In the genomic region with DNA sequence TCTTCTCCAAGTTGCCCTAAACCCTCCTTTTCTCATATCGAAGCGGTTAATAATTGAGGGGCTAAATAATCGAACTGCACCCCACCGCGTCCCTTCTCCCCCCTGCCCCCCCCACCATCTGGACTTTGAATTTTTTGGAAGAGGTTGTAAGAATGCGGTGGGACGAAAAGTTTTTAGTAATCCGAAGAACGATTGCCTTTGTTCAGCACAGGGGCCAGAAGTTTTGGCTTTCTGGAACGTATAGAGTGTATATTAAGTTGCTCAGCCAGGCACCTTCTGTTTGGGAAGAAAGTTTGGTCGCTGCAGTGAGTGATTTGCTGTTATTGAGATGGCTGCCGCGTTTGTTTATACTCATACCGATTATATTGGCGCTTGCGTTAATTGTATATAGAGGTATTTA, we compare ENCODE assay signal across 1 cellular context.
TF ChIP-seq lines count a peak whose summit lies in the region.

No MANE protein-coding gene starts in this region.

TF ChIP-seq in HepG2, 621 proteins besides CTCF, POLR2A, EP300 and RAD21:
- TF ChIP-seq HNF4G (IDR thresholded peaks at IDR 0.05; ENCODE audit: borderline replicate concordance, low read depth, low read length) (peak; percentile 17; the same call in 1 of the 2 replicates), HNF4G (CRISPR knock-in tag; IDR thresholded peaks at IDR 0.05; ENCODE audit: borderline replicate concordance, low read depth) (no peak), LCORL (IDR thresholded peaks at IDR 0.05) (no peak), LCORL (CRISPR knock-in tag; IDR thresholded peaks at IDR 0.05) (0 out of 2 replicates have a peak, but pooled peaks have one; percentile 42), ZNF615 (CRISPR knock-in tag; IDR thresholded peaks at IDR 0.05; ENCODE audit: borderline replicate concordance) (no peak), ISL2 (CRISPR knock-in tag; IDR thresholded peaks at IDR 0.05) (no peak), NCOR1 (IDR thresholded peaks at IDR 0.05; ENCODE audit: borderline replicate concordance, low read length) (0 out of 2 replicates have a peak, but pooled peaks have one; percentile 13)
- TF ChIP-seq, protein P1, sequence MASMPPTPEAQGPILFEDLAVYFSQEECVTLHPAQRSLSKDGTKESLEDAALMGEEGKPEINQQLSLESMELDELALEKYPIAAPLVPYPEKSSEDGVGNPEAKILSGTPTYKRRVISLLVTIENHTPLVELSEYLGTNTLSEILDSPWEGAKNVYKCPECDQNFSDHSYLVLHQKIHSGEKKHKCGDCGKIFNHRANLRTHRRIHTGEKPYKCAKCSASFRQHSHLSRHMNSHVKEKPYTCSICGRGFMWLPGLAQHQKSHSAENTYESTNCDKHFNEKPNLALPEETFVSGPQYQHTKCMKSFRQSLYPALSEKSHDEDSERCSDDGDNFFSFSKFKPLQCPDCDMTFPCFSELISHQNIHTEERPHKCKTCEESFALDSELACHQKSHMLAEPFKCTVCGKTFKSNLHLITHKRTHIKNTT (CRISPR knock-in tag; IDR thresholded peaks at IDR 0.05) = no peak
